In genomic region chr7:17139081-17139480, GRCh38 we compare ENCODE assay signal across 13 cellular contexts.
A peak's percentile ranks its signal among the peaks of the same experiment; 100 is the strongest.
DNase-seq lines count a peak whose midpoint lies in the region; ATAC-seq and TF ChIP-seq lines count a peak whose summit lies in the region.
"Had no signal": no experiment of that assay in that cellular context is flagged by ENCODE, and none has a peak within 500 bp of the region (broad histone marks: within the 10 kb centered on the region; RNA-seq: fewer than 3 reads in every experiment).

No MANE protein-coding gene starts in this region.

- peaks cover 66% of the 10 kb centered on the region for H3K4me1 Mint-ChIP-seq in activated CD4-positive, alpha-beta T cell treated with anti-CD3 and anti-CD28 coated beads, Interleukin-2, amount 10 ng/mL, durations not matched to agents 24 days and 14 days
- H3K4me1 Mint-ChIP-seq in T-cell = peaks cover 59 to 73% (median 65%) of the 10 kb centered on the region in 3 donors
- H3K4me1 Mint-ChIP-seq in stimulated activated effector memory CD8-positive, alpha-beta T cell treated with anti-CD3 and anti-CD28 coated beads, Interleukin-12 subunit alpha, Interleukin-12 subunit beta, amount 100 ng/mL, for 72 hours = peaks cover 62% of the 10 kb centered on the region

- ATAC-seq in T-cell (replicated peaks in 1 of 4) = peak; percentile 81 to 90 (median 88)
- ATAC-seq in stimulated activated effector memory CD8-positive, alpha-beta T cell treated with anti-CD3 and anti-CD28 coated beads, Interleukin-12 subunit alpha, Interleukin-12 subunit beta, amount 100 ng/mL, for 72 hours = peak; percentile 88
- ATAC-seq in GM21825 (IDR thresholded peaks at IDR 0.05; ENCODE audit: unreplicated experiment) = no peak
- ATAC-seq: right cardiac atrium had no signal

- H3K27me3 Mint-ChIP-seq in activated CD4-positive, alpha-beta T cell treated with anti-CD3 and anti-CD28 coated beads, Interleukin-2, amount 10 ng/mL, durations not matched to agents 24 days and 14 days = no peaks in the 10 kb centered on the region
- H3K27me3 Mint-ChIP-seq in T-cell = no peaks in the 10 kb centered on the region

- intact Hi-C loops in activated CD4-positive, alpha-beta T cell treated with anti-CD3 and anti-CD28 coated beads, Interleukin-2, amount 10 ng/mL, durations not matched to agents 24 days and 14 days (cut with micrococcal nuclease) = loop anchor here (1.0 to 5.0 kb wide), 5 partner anchors 20 to 159 kb away; partner anchors contain the start of gene AHR

- CTCF ChIA-PET in T-cell (lab: Charles Lee) = interaction anchor here in 1 of 2 donors (0.6 kb wide), 1 partner anchor 9 kb away, joined by 3 read pairs; no protein-coding TSS in a partner anchor

- TF ChIP-seq CTCF in epithelial cell of esophagus (IDR thresholded peaks at IDR 0.05; ENCODE audit: insufficient read depth, low read depth, low read length, missing control alignments) = no peak
- no peak for TF ChIP-seq CTCF in GM10266 (IDR thresholded peaks at IDR 0.05; ENCODE audit: control insufficient read depth, insufficient read depth, low read depth, missing control alignments)

- peaks cover 6% of the 10 kb centered on the region for H3K36me3 Mint-ChIP-seq in activated CD4-positive, alpha-beta T cell treated with anti-CD3 and anti-CD28 coated beads, Interleukin-2, amount 10 ng/mL, durations not matched to agents 24 days and 14 days (ENCODE audit: low read depth)
- no peaks in the 10 kb centered on the region for H3K36me3 Mint-ChIP-seq in T-cell
- H3K36me3 Mint-ChIP-seq in stimulated activated effector memory CD8-positive, alpha-beta T cell treated with anti-CD3 and anti-CD28 coated beads, Interleukin-12 subunit alpha, Interleukin-12 subunit beta, amount 100 ng/mL, for 72 hours = no peaks in the 10 kb centered on the region

- H3K27ac Mint-ChIP-seq in activated CD4-positive, alpha-beta T cell treated with anti-CD3 and anti-CD28 coated beads, Interleukin-2, amount 10 ng/mL, durations not matched to agents 24 days and 14 days = peak overlapping the region; percentile 88
- H3K27ac Mint-ChIP-seq in T-cell = peak overlapping the region; percentile 98
- peak overlapping the region; percentile 52 for H3K27ac Mint-ChIP-seq in stimulated activated effector memory CD8-positive, alpha-beta T cell treated with anti-CD3 and anti-CD28 coated beads, Interleukin-12 subunit alpha, Interleukin-12 subunit beta, amount 100 ng/mL, for 72 hours

- H3K4me3 ChIP-seq in epithelial cell of esophagus (ENCODE audit: low read length) = no peak overlapping the region

- POLR2A ChIA-PET in T-cell (lab: Charles Lee) = no interaction called here

- H3K9me3 Mint-ChIP-seq in activated CD4-positive, alpha-beta T cell treated with anti-CD3 and anti-CD28 coated beads, Interleukin-2, amount 10 ng/mL, durations not matched to agents 24 days and 14 days = peaks cover 4% of the 10 kb centered on the region
- H3K9me3 Mint-ChIP-seq in T-cell = no peaks in the 10 kb centered on the region
- no peaks in the 10 kb centered on the region for H3K9me3 Mint-ChIP-seq in stimulated activated effector memory CD8-positive, alpha-beta T cell treated with anti-CD3 and anti-CD28 coated beads, Interleukin-12 subunit alpha, Interleukin-12 subunit beta, amount 100 ng/mL, for 72 hours

- peak overlapping the region; percentile 41 for H3K4me3 Mint-ChIP-seq in activated CD4-positive, alpha-beta T cell treated with anti-CD3 and anti-CD28 coated beads, Interleukin-2, amount 10 ng/mL, durations not matched to agents 24 days and 14 days
- H3K4me3 Mint-ChIP-seq in T-cell = peak overlapping the region; percentile 32 to 60 (median 50)
- H3K4me3 Mint-ChIP-seq in stimulated activated effector memory CD8-positive, alpha-beta T cell treated with anti-CD3 and anti-CD28 coated beads, Interleukin-12 subunit alpha, Interleukin-12 subunit beta, amount 100 ng/mL, for 72 hours = no peak overlapping the region

- DNase-seq in activated CD4-positive, alpha-beta T cell treated with anti-CD3 and anti-CD28 coated beads, Interleukin-2, amount 10 ng/mL, durations not matched to agents 24 days and 14 days = peak; percentile 70
- DNase-seq in activated CD4-positive, alpha-beta T cell treated with anti-CD3 and anti-CD28 coated beads for 1 hour = no peak
- DNase-seq in T-cell = no peak
- DNase-seq in epithelial cell of esophagus (ENCODE audit: low read depth) = peak; percentile 5
- DNase-seq in stimulated activated effector memory CD8-positive, alpha-beta T cell treated with anti-CD3 and anti-CD28 coated beads, Interleukin-12 subunit alpha, Interleukin-12 subunit beta, amount 100 ng/mL, for 72 hours (ENCODE audit: low spot score in 2 of 2) = no peak
- no peak for DNase-seq in GM10266 (ENCODE audit: extremely low spot score)
- no peak for DNase-seq in NCI-H146 treated with DMSO at 0.1 percent for 48 hours (lab: John Stamatoyannopoulos, UW; ENCODE audit: unreplicated experiment)
- DNase-seq: Caco-2, GF-D8, GOT3, NCI-H1048, right cardiac atrium had no signal

Comparison
In these comparisons a context has a peak if more than half of its experiments do, and no peak if none do; other contexts are left out.
1. DNase-seq: peak in activated CD4-positive, alpha-beta T cell treated with anti-CD3 and anti-CD28 coated beads, Interleukin-2, amount 10 ng/mL, durations not matched to agents 24 days and 14 days (single experiment) and epithelial cell of esophagus (single experiment); none in activated CD4-positive, alpha-beta T cell treated with anti-CD3 and anti-CD28 coated beads for 1 hour (single experiment), T-cell (0 of 34), stimulated activated effector memory CD8-positive, alpha-beta T cell treated with anti-CD3 and anti-CD28 coated beads, Interleukin-12 subunit alpha, Interleukin-12 subunit beta, amount 100 ng/mL, for 72 hours (0 of 2), GM10266 (single experiment) and NCI-H146 treated with DMSO at 0.1 percent for 48 hours (single experiment).
2. Peak in every context shown above with its lines, with median percentiles within 50 percentile points of each other: H3K27ac Mint-ChIP-seq.